In genomic region chr4:28112691-28113335, GRCh38 we compare ENCODE assay signal across 8 cellular contexts.
DNase-seq lines count a peak whose midpoint lies in the region; ATAC-seq, FAIRE-seq and TF ChIP-seq lines count a peak whose summit lies in the region.
"Not testable (repeated sequence)": the region's sequence is repeated elsewhere in the genome, so short reads cannot be mapped to it uniquely, and the experiment has no call there.

No MANE protein-coding gene starts in this region.

- H3K9me3 Mint-ChIP-seq in GM23338; H9; chondrocyte (ENCODE audit: low read depth); natural killer cell treated with Interleukin-12 subunit alpha and Interleukin-12 subunit beta and Interleukin-15 and Interleukin-18, amount 100 ng/mL, for 72 hours: not testable (repeated sequence)
- H3K9me3 Mint-ChIP-seq in endodermal cell = peaks cover 12% of the 10 kb centered on the region

- H3T11ph ChIP-seq in H9 (ENCODE audit: low read length) = not testable (repeated sequence)

- not testable (repeated sequence) for H3K79me1 ChIP-seq in H9 (ENCODE audit: insufficient read depth, low read depth, low read length, poor library complexity, severe bottlenecking)

- H2BK120ac ChIP-seq in H9 (ENCODE audit: low read depth, low read length, poor library complexity, severe bottlenecking) = not testable (repeated sequence)

- H3K23ac ChIP-seq in H9 (ENCODE audit: insufficient read length, low read depth, low read length) = not testable (repeated sequence)

- not testable (repeated sequence) for H3K4me3 Mint-ChIP-seq in GM23338; H9; chondrocyte (ENCODE audit: unreplicated experiment); endodermal cell; natural killer cell treated with Interleukin-12 subunit alpha and Interleukin-12 subunit beta and Interleukin-15 and Interleukin-18, amount 100 ng/mL, for 72 hours

- not testable (repeated sequence) for H3F3A ChIP-seq in GM23338 (replicated peaks; ENCODE audit: low read depth)

- H3K9ac ChIP-seq in H9 (ENCODE audit: extremely low read depth, insufficient read length, low read length); endodermal cell (ENCODE audit: extremely low read depth, low read length, poor library complexity, severe bottlenecking); kidney (ENCODE audit: low read length in 2 of 2): not testable (repeated sequence)

- not testable (repeated sequence) for H3K27ac Mint-ChIP-seq in GM23338; H9; chondrocyte (ENCODE audit: unreplicated experiment); endodermal cell; natural killer cell treated with Interleukin-12 subunit alpha and Interleukin-12 subunit beta and Interleukin-15 and Interleukin-18, amount 100 ng/mL, for 72 hours

- not testable (repeated sequence) for H3K9me3 ChIP-seq in H9 (ENCODE audit: control insufficient read depth, low read depth, low read length); endodermal cell (ENCODE audit: control insufficient read depth, low read length); kidney (ENCODE audit: control insufficient read depth in 1 of 2, low read length in 2 of 2)
- H3K9me3 ChIP-seq in spleen = peaks cover 0 to 46% (median 14%) of the 10 kb centered on the region in 8 donors

- not testable (repeated sequence) for H4K8ac ChIP-seq in H9 (replicated peaks; ENCODE audit: insufficient read length, low read depth, low read length)

- not testable (repeated sequence) for H3K4me1 ChIP-seq in GM23338 (ENCODE audit: insufficient read depth); H9 (ENCODE audit: insufficient read depth, low read length); endodermal cell (ENCODE audit: control insufficient read depth, insufficient read depth, low read length); kidney (ENCODE audit: control insufficient read depth in 1 of 2, insufficient read depth in 1 of 2, low read depth in 1 of 2, low read length in 2 of 2); spleen

- H3K36me3 ChIP-seq in GM23338 (ENCODE audit: insufficient read depth); endodermal cell (ENCODE audit: control insufficient read depth, insufficient read depth, low read length); kidney (ENCODE audit: control insufficient read depth in 1 of 2, insufficient read depth in 2 of 2, low read length in 2 of 2); spleen: not testable (repeated sequence)

- not testable (repeated sequence) for H3K27me3 Mint-ChIP-seq in GM23338 (ENCODE audit: insufficient read depth, low read depth, poor library complexity); H9 (ENCODE audit: low read depth); chondrocyte (ENCODE audit: low read depth); endodermal cell (ENCODE audit: insufficient read depth); natural killer cell treated with Interleukin-12 subunit alpha and Interleukin-12 subunit beta and Interleukin-15 and Interleukin-18, amount 100 ng/mL, for 72 hours

- not testable (repeated sequence) for H3K9me2 ChIP-seq in GM23338 (ENCODE audit: insufficient read depth)

- H3K18ac ChIP-seq in H9 (ENCODE audit: insufficient read length, low read depth, low read length) = not testable (repeated sequence)

- not testable (repeated sequence) for H2AK5ac ChIP-seq in H9 (ENCODE audit: insufficient read length, low read length)

- not testable (repeated sequence) for H3K4me1 Mint-ChIP-seq in GM23338; H9; chondrocyte (ENCODE audit: low read depth); endodermal cell; natural killer cell treated with Interleukin-12 subunit alpha and Interleukin-12 subunit beta and Interleukin-15 and Interleukin-18, amount 100 ng/mL, for 72 hours (ENCODE audit: low read depth in 2 of 2)

- H3K4ac ChIP-seq in H9 (ENCODE audit: low read depth, low read length) = not testable (repeated sequence)

- H4K5ac ChIP-seq in H9 (ENCODE audit: insufficient read length, low read depth, low read length) = not testable (repeated sequence)

- not testable (repeated sequence) for H4K91ac ChIP-seq in H9 (ENCODE audit: insufficient read length, low read depth, low read length)

- H2BK5ac ChIP-seq in H9 (ENCODE audit: insufficient read length, low read length) = not testable (repeated sequence)

- H3K27ac ChIP-seq in GM23338 (ENCODE audit: low read depth); H9 (ENCODE audit: insufficient read length, low read depth, low read length); endodermal cell (ENCODE audit: low read depth, low read length); kidney (ENCODE audit: low read depth in 2 of 2, low read length in 2 of 2); spleen: not testable (repeated sequence)

- not testable (repeated sequence) for H3K27me3 ChIP-seq in GM23338 (ENCODE audit: insufficient read depth); H9 (ENCODE audit: insufficient read depth, low read length); endodermal cell (ENCODE audit: control insufficient read depth, insufficient read depth, low read length, poor library complexity, severe bottlenecking); spleen (replicated peaks in 1 of 7)

- H2BK20ac ChIP-seq in H9 (ENCODE audit: low read depth, low read length, poor library complexity, severe bottlenecking) = not testable (repeated sequence)

- H3K14ac ChIP-seq in H9 (ENCODE audit: insufficient read depth, low read length) = not testable (repeated sequence)

- not testable (repeated sequence) for DNase-seq in GM23338 (ENCODE audit: low spot score)
- DNase-seq in H9 (peak; percentile 31), chondrocyte (ENCODE audit: low spot score) (peak; percentile 66), endodermal cell (peak; percentile 43), kidney (peak; percentile 66), posterior vena cava (ENCODE audit: low spot score) (peak; percentile 76), spleen (peak; percentile 64)
- DNase-seq in natural killer cell treated with Interleukin-12 subunit alpha and Interleukin-12 subunit beta and Interleukin-15 and Interleukin-18, amount 100 ng/mL, for 72 hours (ENCODE audit: low spot score) = peak; percentile 56

- H3K23me2 ChIP-seq in H9 (ENCODE audit: insufficient read length, low read depth, low read length, poor library complexity, severe bottlenecking) = not testable (repeated sequence)

- not testable (repeated sequence) for FAIRE-seq in kidney (lab: Jason Lieb, UNC)

- H2BK15ac ChIP-seq in H9 (ENCODE audit: low read depth, low read length) = not testable (repeated sequence)

- not testable (repeated sequence) for H3K79me2 ChIP-seq in GM23338 (replicated peaks; ENCODE audit: insufficient read depth); H9 (ENCODE audit: insufficient read depth, low read length)

- H3K4me3 ChIP-seq in GM23338; endodermal cell (ENCODE audit: low read length); kidney (ENCODE audit: low read length in 2 of 2); spleen: not testable (repeated sequence)

- WGBS in H9 (ENCODE audit: extremely low coverage, insufficient read length, low lambda C conversion rate) = no CpG with 5 or more reads among the region's 29 CpGs
- WGBS in endodermal cell (ENCODE audit: insufficient coverage in 1 of 2, insufficient read length in 1 of 2), 2 experiments = 92 to 97% methylated on average over 11 to 29 of the region's 29 CpGs
- 94 to 99% (median 94%) methylated on average over 23 to 29 of the region's 29 CpGs for WGBS in spleen, 5 donors

- H2AFZ ChIP-seq in GM23338 = 0 out of 2 replicates have a peak overlapping the region, but pooled peaks have one; percentile 18
- not testable (repeated sequence) for H2AFZ ChIP-seq in H9 (ENCODE audit: low read length)

- not testable (repeated sequence) for H4K20me1 ChIP-seq in GM23338 (replicated peaks; ENCODE audit: insufficient read depth); H9 (ENCODE audit: control insufficient read depth, insufficient read depth, insufficient read length)

- H3K36me3 Mint-ChIP-seq in GM23338 (ENCODE audit: low read depth); chondrocyte (ENCODE audit: low read depth); endodermal cell (ENCODE audit: low read depth); natural killer cell treated with Interleukin-12 subunit alpha and Interleukin-12 subunit beta and Interleukin-15 and Interleukin-18, amount 100 ng/mL, for 72 hours: not testable (repeated sequence)
- H3K36me3 Mint-ChIP-seq in H9 (ENCODE audit: insufficient read depth in 1 of 3, low read depth in 3 of 3) = peaks cover 0 to 12% (median 7%) of the 10 kb centered on the region in 3 experiments; a peak in 4 of 7 replicates

- ATAC-seq in GM23338; natural killer cell treated with Interleukin-12 subunit alpha and Interleukin-12 subunit beta and Interleukin-15 and Interleukin-18, amount 100 ng/mL, for 72 hours: not testable (repeated sequence)

- intact Hi-C loops in kidney (cut with DNase I); posterior vena cava (cut with DNase I); spleen (cut with DNase I; ENCODE audit: low total_unique reads): not testable (repeated sequence)

- not testable (repeated sequence) for H3K4me2 ChIP-seq in GM23338; H9 (ENCODE audit: insufficient read depth, insufficient read length, low read length)

- H2BK12ac ChIP-seq in H9 (ENCODE audit: insufficient read length, low read depth, low read length) = not testable (repeated sequence)

- H3K56ac ChIP-seq in H9 (ENCODE audit: insufficient read length, low read depth, low read length) = not testable (repeated sequence)

- TF ChIP-seq POLR2A in spleen (IDR thresholded peaks at IDR 0.05) = not testable (repeated sequence)

- peak in 1 of 2 experiments; percentile 23; a peak in 1 of 4 replicates for TF ChIP-seq CTCF in GM23338 (conservative IDR thresholded peaks at IDR 0.05; ENCODE audit: low read depth in 2 of 2)
- not testable (repeated sequence) for TF ChIP-seq CTCF in H9 (conservative IDR thresholded peaks at IDR 0.05); chondrocyte (IDR thresholded peaks at IDR 0.05); endodermal cell (conservative IDR thresholded peaks at IDR 0.05); kidney (IDR thresholded peaks at IDR 0.05; ENCODE audit: borderline replicate concordance, extremely low read depth, insufficient read depth); spleen (IDR thresholded peaks at IDR 0.05 in 8 of 11, conservative IDR thresholded peaks at IDR 0.05 in 3 of 11)
